6 cellular contexts compared by ENCODE assay signal in the genomic region with DNA sequence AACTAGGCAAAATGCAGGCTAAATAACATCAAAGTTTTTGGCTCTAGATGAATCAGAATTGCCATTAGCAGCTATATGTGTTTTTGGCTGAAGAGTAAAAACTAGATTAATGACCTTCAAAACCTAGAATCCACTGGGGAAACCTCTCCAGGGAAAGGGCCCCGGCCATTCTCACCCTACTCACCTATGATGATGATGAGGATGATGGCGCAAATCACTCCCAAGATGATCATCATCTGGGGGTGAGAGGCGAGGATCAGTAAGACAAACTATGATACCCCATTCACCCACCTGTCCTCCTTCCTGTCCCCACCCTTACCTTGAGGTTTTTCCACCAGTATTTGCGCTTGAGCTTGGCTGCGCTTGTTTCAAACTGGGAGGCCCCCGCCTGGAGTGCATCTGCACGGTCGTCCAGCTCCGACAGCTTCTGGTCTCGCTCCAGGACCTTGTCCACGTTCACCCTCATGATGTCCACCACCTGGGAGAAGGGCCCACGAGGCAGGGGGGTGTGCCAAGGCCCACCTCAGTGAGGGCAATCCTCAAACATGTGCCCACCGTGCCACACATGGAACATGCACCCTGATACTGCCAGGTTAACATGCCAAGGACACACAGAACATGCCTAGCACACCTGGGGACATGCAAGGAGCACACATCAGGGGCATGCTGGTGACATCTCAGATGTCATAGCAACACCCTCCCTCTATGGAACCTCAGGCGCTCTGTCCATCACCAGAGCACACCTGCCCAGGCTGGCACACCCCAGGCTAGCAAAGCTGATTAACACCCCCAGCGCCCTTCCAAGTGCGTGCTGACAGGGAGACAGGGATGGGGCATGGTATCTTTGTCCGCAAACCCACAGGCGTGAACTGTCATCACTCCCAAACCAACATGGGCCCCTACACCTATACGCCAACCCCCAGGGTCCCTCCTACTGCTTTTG. TPM values are rescaled to one million over a fixed set of nuclear protein-coding genes. Genes with fewer than 3 reads are reported as not detected.
DNase-seq lines count a peak whose midpoint lies in the region; ATAC-seq and TF ChIP-seq lines count a peak whose summit lies in the region.

No MANE protein-coding gene starts in this region.

- peak overlapping the region; percentile 91 for H3K27ac Mint-ChIP-seq in activated CD8-positive, alpha-beta T cell treated with anti-CD3 and anti-CD28 coated beads for 36 hours

- H3K4me2 ChIP-seq in BLaER1 treated with 17β-estradiol and CSF1 and Interleukin-3, amounts not matched to agents 10 nM and 100 nM: peak overlapping the region; percentile 92 to 100 (median 100)

- ATAC-seq in activated CD8-positive, alpha-beta T cell treated with anti-CD3 and anti-CD28 coated beads for 36 hours: no peak
- ATAC-seq in GM21423 (IDR thresholded peaks at IDR 0.05; ENCODE audit: unreplicated experiment) (no peak), GM18909 (IDR thresholded peaks at IDR 0.05; ENCODE audit: poor library complexity, unreplicated experiment) (no peak)

- H3K4me1 Mint-ChIP-seq in activated CD8-positive, alpha-beta T cell treated with anti-CD3 and anti-CD28 coated beads for 36 hours (ENCODE audit: low read depth): peaks cover 57% of the 10 kb centered on the region

- peak overlapping the region; percentile 88 for H3K4me3 Mint-ChIP-seq in activated CD8-positive, alpha-beta T cell treated with anti-CD3 and anti-CD28 coated beads for 36 hours

- peak overlapping the region; percentile 96 to 100 (median 99) for H3K9ac ChIP-seq in BLaER1 treated with 17β-estradiol and CSF1 and Interleukin-3, amounts not matched to agents 10 nM and 100 nM
- H3K9ac ChIP-seq in liver (ENCODE audit: low read depth in 1 of 2, low read length in 2 of 2): peak overlapping the region; percentile 24 to 96

- H4K20me1 ChIP-seq in BLaER1 treated with 17β-estradiol and CSF1 and Interleukin-3, amounts not matched to agents 10 nM and 100 nM: peaks cover 10 to 37% (median 26%) of the 10 kb centered on the region in 11 experiments; a peak in 17 of 22 replicates

- no peak for TF ChIP-seq CTCF in activated CD8-positive, alpha-beta T cell treated with anti-CD3 and anti-CD28 coated beads for 36 hours (IDR thresholded peaks at IDR 0.05)
- no peak for TF ChIP-seq CTCF in liver (IDR thresholded peaks at IDR 0.05; ENCODE audit: low read depth, low read length, missing input control)

- no peaks in the 10 kb centered on the region for H3K27me3 ChIP-seq in BLaER1 treated with 17β-estradiol and CSF1 and Interleukin-3, amounts not matched to agents 10 nM and 100 nM
- H3K27me3 ChIP-seq in liver (ENCODE audit: control insufficient read depth in 4 of 4, insufficient read depth in 4 of 4, low read length in 3 of 4): no peaks in the 10 kb centered on the region

- DNase-seq in activated CD8-positive, alpha-beta T cell treated with anti-CD3 and anti-CD28 coated beads for 36 hours: peak; percentile 32
- DNase-seq in effector CD8-positive, alpha-beta T cell (lab: John Stamatoyannopoulos, UW): no peak

- TF ChIP-seq RAD21 in liver (IDR thresholded peaks at IDR 0.05): no peak

- 74% methylated on average over 19 of the region's 19 CpGs for WGBS in liver

- no peaks in the 10 kb centered on the region for H3K27me3 Mint-ChIP-seq in activated CD8-positive, alpha-beta T cell treated with anti-CD3 and anti-CD28 coated beads for 36 hours

- peak overlapping the region; percentile 93 to 100 (median 98) for H3K27ac ChIP-seq in BLaER1 treated with 17β-estradiol and CSF1 and Interleukin-3, amounts not matched to agents 10 nM and 100 nM
- H3K27ac ChIP-seq in liver (ENCODE audit: low read depth in 1 of 2, low read length in 2 of 2): peak overlapping the region; percentile 97 to 98

- no peaks in the 10 kb centered on the region for H3K9me3 ChIP-seq in BLaER1 treated with 17β-estradiol and CSF1 and Interleukin-3, amounts not matched to agents 10 nM and 100 nM (replicated peaks in 1 of 11)
- H3K9me3 ChIP-seq in liver (ENCODE audit: control insufficient read depth in 4 of 4, low read length in 3 of 4): no peaks in the 10 kb centered on the region

- CTCF ChIA-PET in activated CD8-positive, alpha-beta T cell treated with anti-CD3 and anti-CD28 coated beads for 36 hours (lab: Charles Lee): interaction anchor here (1.1 to 5.2 kb wide), 8 partner anchors 8 to 101 kb away, joined by 3 to 37 read pairs (median 6); a partner anchor contains a TSS

- peaks cover 57 to 71% (median 67%) of the 10 kb centered on the region in 10 experiments for H3K4me1 ChIP-seq in BLaER1 treated with 17β-estradiol and CSF1 and Interleukin-3, amounts not matched to agents 10 nM and 100 nM
- peaks cover 11 to 54% (median 42%) of the 10 kb centered on the region in 4 donors for H3K4me1 ChIP-seq in liver (ENCODE audit: control insufficient read depth in 4 of 4, insufficient read depth in 4 of 4, low read length in 3 of 4)

- intact Hi-C loops in activated CD8-positive, alpha-beta T cell treated with anti-CD3 and anti-CD28 coated beads for 36 hours (cut with micrococcal nuclease): no loop called here

- H3K36me3 ChIP-seq in BLaER1 treated with 17β-estradiol and CSF1 and Interleukin-3, amounts not matched to agents 10 nM and 100 nM: peaks cover 13 to 30% (median 21%) of the 10 kb centered on the region in 11 experiments; a peak in 20 of 22 replicates
- H3K36me3 ChIP-seq in liver (ENCODE audit: control insufficient read depth in 4 of 4, insufficient read depth in 3 of 4, low read depth in 1 of 4, low read length in 3 of 4): peaks cover 2 to 10% (median 6%) of the 10 kb centered on the region in 4 donors

- peaks cover 30% of the 10 kb centered on the region for H3K36me3 Mint-ChIP-seq in activated CD8-positive, alpha-beta T cell treated with anti-CD3 and anti-CD28 coated beads for 36 hours (ENCODE audit: low read depth)

- H3K9me3 Mint-ChIP-seq in activated CD8-positive, alpha-beta T cell treated with anti-CD3 and anti-CD28 coated beads for 36 hours: no peaks in the 10 kb centered on the region

- POLR2A ChIA-PET in activated CD8-positive, alpha-beta T cell treated with anti-CD3 and anti-CD28 coated beads for 36 hours (lab: Charles Lee): interaction anchor here (0.8 to 22.8 kb wide), 11 partner anchors 8 to 87 kb away, joined by 3 to 476 read pairs (median 9); a partner anchor contains a TSS

- peak overlapping the region; percentile 92 to 100 (median 100) for H3K4me3 ChIP-seq in BLaER1 treated with 17β-estradiol and CSF1 and Interleukin-3, amounts not matched to agents 10 nM and 100 nM
- peak overlapping the region; percentile 77 to 95 (median 86) for H3K4me3 ChIP-seq in liver (ENCODE audit: low read depth in 1 of 3, low read length in 3 of 3)

TF ChIP-seq in liver, 16 proteins besides CTCF, POLR2A, EP300 and RAD21 (continues in another document):
- TF ChIP-seq TAF1 (conservative IDR thresholded peaks at IDR 0.05): no peak
- TF ChIP-seq FOXA1 (IDR thresholded peaks at IDR 0.05): no peak
- TF ChIP-seq HNF4A (conservative IDR thresholded peaks at IDR 0.05): no peak
- TF ChIP-seq EGR1 (IDR thresholded peaks at IDR 0.05; ENCODE audit: low read depth in 2 of 2): no peak
- TF ChIP-seq, protein P1, sequence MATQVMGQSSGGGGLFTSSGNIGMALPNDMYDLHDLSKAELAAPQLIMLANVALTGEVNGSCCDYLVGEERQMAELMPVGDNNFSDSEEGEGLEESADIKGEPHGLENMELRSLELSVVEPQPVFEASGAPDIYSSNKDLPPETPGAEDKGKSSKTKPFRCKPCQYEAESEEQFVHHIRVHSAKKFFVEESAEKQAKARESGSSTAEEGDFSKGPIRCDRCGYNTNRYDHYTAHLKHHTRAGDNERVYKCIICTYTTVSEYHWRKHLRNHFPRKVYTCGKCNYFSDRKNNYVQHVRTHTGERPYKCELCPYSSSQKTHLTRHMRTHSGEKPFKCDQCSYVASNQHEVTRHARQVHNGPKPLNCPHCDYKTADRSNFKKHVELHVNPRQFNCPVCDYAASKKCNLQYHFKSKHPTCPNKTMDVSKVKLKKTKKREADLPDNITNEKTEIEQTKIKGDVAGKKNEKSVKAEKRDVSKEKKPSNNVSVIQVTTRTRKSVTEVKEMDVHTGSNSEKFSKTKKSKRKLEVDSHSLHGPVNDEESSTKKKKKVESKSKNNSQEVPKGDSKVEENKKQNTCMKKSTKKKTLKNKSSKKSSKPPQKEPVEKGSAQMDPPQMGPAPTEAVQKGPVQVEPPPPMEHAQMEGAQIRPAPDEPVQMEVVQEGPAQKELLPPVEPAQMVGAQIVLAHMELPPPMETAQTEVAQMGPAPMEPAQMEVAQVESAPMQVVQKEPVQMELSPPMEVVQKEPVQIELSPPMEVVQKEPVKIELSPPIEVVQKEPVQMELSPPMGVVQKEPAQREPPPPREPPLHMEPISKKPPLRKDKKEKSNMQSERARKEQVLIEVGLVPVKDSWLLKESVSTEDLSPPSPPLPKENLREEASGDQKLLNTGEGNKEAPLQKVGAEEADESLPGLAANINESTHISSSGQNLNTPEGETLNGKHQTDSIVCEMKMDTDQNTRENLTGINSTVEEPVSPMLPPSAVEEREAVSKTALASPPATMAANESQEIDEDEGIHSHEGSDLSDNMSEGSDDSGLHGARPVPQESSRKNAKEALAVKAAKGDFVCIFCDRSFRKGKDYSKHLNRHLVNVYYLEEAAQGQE (IDR thresholded peaks at IDR 0.05): no peak
- TF ChIP-seq YY1 (IDR thresholded peaks at IDR 0.05): no peak
- no peak for TF ChIP-seq NR2F2 (IDR thresholded peaks at IDR 0.05)
- TF ChIP-seq JUND (IDR thresholded peaks at IDR 0.05): no peak
- TF ChIP-seq FOXA2 (IDR thresholded peaks at IDR 0.05): no peak

RNA-seq across cellular contexts. Expression of a gene that starts 1.2 kb away (rescaled TPM):
- 10 to 100 TPM; 30.0 to 33.7 TPM for total RNA-seq in activated CD8-positive, alpha-beta T cell treated with anti-CD3 and anti-CD28 coated beads for 36 hours
- 1 to 10 TPM; 4.2 to 9.0 TPM for total RNA-seq in liver
- 10 to 100 TPM; 11.4 to 25.9 TPM for polyA plus RNA-seq in liver

RNA-seq across cellular contexts. Expression of a gene that starts 9.4 kb away (rescaled TPM):
- 100 to 1,000 TPM; 123 to 129 TPM for total RNA-seq in activated CD8-positive, alpha-beta T cell treated with anti-CD3 and anti-CD28 coated beads for 36 hours
- total RNA-seq in liver: 10 to 100 TPM; 10.1 to 71.6 TPM
- polyA plus RNA-seq in liver: 10 to 100 TPM; 24.9 to 34.6 TPM

RNA-seq across cellular contexts. Expression of a gene that starts 14.6 kb away (rescaled TPM):
- 10 to 100 TPM; 33.4 to 35.9 TPM for total RNA-seq in activated CD8-positive, alpha-beta T cell treated with anti-CD3 and anti-CD28 coated beads for 36 hours
- 1 to 10 TPM; 4.5 to 8.4 TPM for total RNA-seq in liver
- 1 to 10 TPM; 3.0 to 3.9 TPM for polyA plus RNA-seq in liver

RNA-seq across cellular contexts. Expression of a gene that starts 28.4 kb away (rescaled TPM):
- total RNA-seq in activated CD8-positive, alpha-beta T cell treated with anti-CD3 and anti-CD28 coated beads for 36 hours: 1 to 10 TPM; 5.5 to 6.2 TPM
- total RNA-seq in liver: 1 to 10 TPM; 5.1 to 6.8 TPM
- 1 to 10 TPM; 4.1 to 6.4 TPM for polyA plus RNA-seq in liver

RNA-seq across cellular contexts. Expression of a gene that starts 37.7 kb away (rescaled TPM):
- 1 to 10 TPM; 4.0 to 4.9 TPM for total RNA-seq in activated CD8-positive, alpha-beta T cell treated with anti-CD3 and anti-CD28 coated beads for 36 hours
- not detected for total RNA-seq in liver
- polyA plus RNA-seq in liver: not detected
